In genomic region chr10:17836917-17837316, GRCh38 we compare ENCODE assay signal across 9 cellular contexts. TPM values are rescaled to one million over a fixed set of nuclear protein-coding genes. Genes with fewer than 3 reads are reported as not detected.
DNase-seq lines count a peak whose midpoint lies in the region; ATAC-seq and TF ChIP-seq lines count a peak whose summit lies in the region.
"Had no signal": no experiment of that assay in that cellular context is flagged by ENCODE, and none has a peak within 500 bp of the region (broad histone marks: within the 10 kb centered on the region; RNA-seq: fewer than 3 reads in every experiment).

No MANE protein-coding gene starts in this region.

- H3K27me3 Mint-ChIP-seq in activated T-cell treated with anti-CD3 and anti-CD28 coated beads, Interleukin-2, amount 50 U/mL, for 4 hours (ENCODE audit: low read depth): peaks cover 19% of the 10 kb centered on the region

- peaks cover 21% of the 10 kb centered on the region for H3K4me1 ChIP-seq in foreskin keratinocyte

- no peaks in the 10 kb centered on the region for H3K9me3 ChIP-seq in SK-N-MC (ENCODE audit: low read depth, low read length)

- no peaks in the 10 kb centered on the region for H3K4me1 Mint-ChIP-seq in activated T-cell treated with anti-CD3 and anti-CD28 coated beads, Interleukin-2, amount 50 U/mL, for 4 hours (ENCODE audit: low read depth)
- H3K4me1 Mint-ChIP-seq: activated naive CD8-positive, alpha-beta T cell treated with anti-CD3 and anti-CD28 coated beads, Interleukin-2, amount 10 ng/mL, durations not matched to agents 7 days and 5 days had no signal

- no peak for TF ChIP-seq CTCF in foreskin keratinocyte (conservative IDR thresholded peaks at IDR 0.05)

- H3K4me3 ChIP-seq in SK-N-MC: peak overlapping the region; percentile 68

- no peaks in the 10 kb centered on the region for H3K36me3 ChIP-seq in SK-N-MC (ENCODE audit: insufficient read depth, low read length)

- no peak for ATAC-seq in foreskin keratinocyte
- no peak for ATAC-seq in activated T-cell treated with anti-CD3 and anti-CD28 coated beads, Interleukin-2, amount 50 U/mL, for 4 hours
- ATAC-seq in HG03039 (IDR thresholded peaks at IDR 0.05; ENCODE audit: unreplicated experiment): no peak

- H3K9me3 Mint-ChIP-seq in activated T-cell treated with anti-CD3 and anti-CD28 coated beads, Interleukin-2, amount 50 U/mL, for 4 hours: no peaks in the 10 kb centered on the region
- H3K9me3 Mint-ChIP-seq: activated naive CD8-positive, alpha-beta T cell treated with anti-CD3 and anti-CD28 coated beads, Interleukin-2, amount 10 ng/mL, durations not matched to agents 7 days and 5 days had no signal

- H3K27ac ChIP-seq in SK-N-MC (peak overlapping the region; percentile 82), foreskin keratinocyte (no peak overlapping the region)

- no peaks in the 10 kb centered on the region for H3K27me3 ChIP-seq in foreskin keratinocyte

- no peaks in the 10 kb centered on the region for H3K36me3 Mint-ChIP-seq in activated T-cell treated with anti-CD3 and anti-CD28 coated beads, Interleukin-2, amount 50 U/mL, for 4 hours (ENCODE audit: insufficient read depth)
- H3K36me3 Mint-ChIP-seq: activated naive CD8-positive, alpha-beta T cell treated with anti-CD3 and anti-CD28 coated beads, Interleukin-2, amount 10 ng/mL, durations not matched to agents 7 days and 5 days had no signal

- DNase-seq in ELF-1 (ENCODE audit: low read depth, low spot score) (peak; percentile 79), SK-N-MC (ENCODE audit: low read depth, low spot score) (peak; percentile 34), foreskin keratinocyte (peak; percentile 16 to 37), pons (ENCODE audit: low spot score) (peak; percentile 22)
- DNase-seq in activated T-cell treated with anti-CD3 and anti-CD28 coated beads, Interleukin-2, amount 50 U/mL, for 4 hours: no peak
- DNase-seq in stimulated activated naive CD4-positive, alpha-beta T cell treated with Interleukin-2 at 50 U/mL for 16 hours (lab: John Stamatoyannopoulos, UW): no peak
- no peak for DNase-seq in activated CD4-positive, alpha-beta T cell treated with anti-CD3 and anti-CD28 coated beads for 1 hour
- DNase-seq: activated naive CD8-positive, alpha-beta T cell treated with anti-CD3 and anti-CD28 coated beads, Interleukin-2, amount 10 ng/mL, durations not matched to agents 7 days and 5 days had no signal

- no peak overlapping the region for H3K9ac ChIP-seq in SK-N-MC (ENCODE audit: insufficient read length)

- H3K4me3 Mint-ChIP-seq in activated T-cell treated with anti-CD3 and anti-CD28 coated beads, Interleukin-2, amount 50 U/mL, for 4 hours: no peak overlapping the region
- H3K4me3 Mint-ChIP-seq: activated naive CD8-positive, alpha-beta T cell treated with anti-CD3 and anti-CD28 coated beads, Interleukin-2, amount 10 ng/mL, durations not matched to agents 7 days and 5 days had no signal

RNA-seq across cellular contexts. Expression of gene MRC1, which starts 27.8 kb away (rescaled TPM):
- 0.07 TPM in 1 of 2 replicates, not detected in the other for total RNA-seq in foreskin keratinocyte
- 0.01 TPM in 1 of 2 replicates, not detected in the other for polyA plus RNA-seq in foreskin keratinocyte
- under 1 TPM; 0.14 to 0.23 (median 0.16) TPM for total RNA-seq in activated T-cell treated with anti-CD3 and anti-CD28 coated beads, Interleukin-2, amount 50 U/mL, for 4 hours

Comparison
In these comparisons a context has a peak if more than half of its experiments do, and no peak if none do; other contexts are left out.
1. DNase-seq: peak in ELF-1 (single experiment), SK-N-MC (single experiment), foreskin keratinocyte (2 of 2) and pons (single experiment); none in activated T-cell treated with anti-CD3 and anti-CD28 coated beads, Interleukin-2, amount 50 U/mL, for 4 hours (single experiment), stimulated activated naive CD4-positive, alpha-beta T cell treated with Interleukin-2 at 50 U/mL for 16 hours (single experiment) and activated CD4-positive, alpha-beta T cell treated with anti-CD3 and anti-CD28 coated beads for 1 hour (single experiment).